9 cellular contexts compared by ENCODE assay signal in the genomic region with DNA sequence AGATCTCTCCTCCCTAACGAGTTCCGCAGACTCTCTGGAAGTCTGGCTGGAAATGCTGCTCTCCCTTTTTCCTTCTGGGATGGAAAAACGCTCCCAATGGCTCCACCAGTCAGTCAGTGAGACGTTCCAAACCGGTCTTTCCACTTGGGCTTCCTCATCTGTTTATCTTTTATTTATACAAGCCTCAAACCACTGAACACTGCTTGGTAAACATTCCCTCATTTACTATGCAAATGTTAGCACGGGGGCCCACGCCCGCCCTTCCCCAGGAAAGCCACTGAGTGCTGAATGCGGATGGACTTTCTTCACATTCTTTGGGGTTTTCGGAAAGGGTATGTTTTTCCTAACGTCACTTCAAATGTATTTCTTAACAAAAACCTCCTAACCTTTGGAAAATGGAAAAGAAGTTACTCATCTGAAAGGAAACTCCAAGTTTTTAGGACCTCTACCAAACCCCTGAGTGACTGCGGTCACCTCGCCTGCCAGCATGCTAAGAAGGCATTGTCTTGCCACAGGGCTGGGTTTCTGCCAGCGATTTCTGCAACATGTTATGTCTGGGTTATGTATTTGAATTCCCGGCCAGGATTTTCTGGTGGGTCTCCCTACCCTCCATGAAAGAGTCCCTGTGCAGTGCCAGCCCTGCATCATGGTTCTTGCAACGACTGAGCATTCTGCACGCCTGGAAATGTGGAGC. TPM values are rescaled to one million over a fixed set of nuclear protein-coding genes. Genes with fewer than 3 reads are reported as not detected.
DNase-seq lines count a peak whose midpoint lies in the region; ATAC-seq, FAIRE-seq and TF ChIP-seq lines count a peak whose summit lies in the region.
"Had no signal": no experiment of that assay in that cellular context is flagged by ENCODE, and none has a peak within 500 bp of the region (broad histone marks: within the 10 kb centered on the region; RNA-seq: fewer than 3 reads in every experiment).

No MANE protein-coding gene starts in this region.

- no peaks in the 10 kb centered on the region for H4K20me1 ChIP-seq in HepG2 (ENCODE audit: insufficient read depth, low read length)

- WGBS in HepG2 (ENCODE audit: low lambda C conversion rate): 16% methylated on average over 17 of the region's 17 CpGs

- H2AFZ ChIP-seq in HepG2 (ENCODE audit: low read length): no peak overlapping the region

- CTCF ChIA-PET in AG04450 (lab: Charles Lee): no interaction called here
- CTCF ChIA-PET in HepG2 (lab: Yijun Ruan, JAX; ENCODE audit: low intra/inter-chr PET ratio, low total read pairs): no interaction called here

- H3K4me3 ChIP-seq in AG04450 (ENCODE audit: low read depth, low read length) (peak overlapping the region; percentile 27), LNCaP clone FGC (ENCODE audit: low read depth, low read length) (peak overlapping the region; percentile 32), astrocyte of the cerebellum (ENCODE audit: low read depth, low read length) (no peak overlapping the region), HepG2 (replicated peaks in 1 of 3; ENCODE audit: insufficient read depth in 1 of 3, low read depth in 2 of 3, low read length in 3 of 3) (no peak overlapping the region)

- intact Hi-C loops in HepG2 (cut with micrococcal nuclease; ENCODE audit: unreplicated experiment): no loop called here

- TF ChIP-seq RAD21 in HepG2 (CRISPR knock-in tag; IDR thresholded peaks at IDR 0.05): no peak

- FAIRE-seq in HepG2 (lab: Jason Lieb, UNC): no peak

- peaks cover 2% of the 10 kb centered on the region for H3K9me3 ChIP-seq in AG04450 (ENCODE audit: control insufficient read depth, insufficient read depth, low read length)
- H3K9me3 ChIP-seq in HepG2 (ENCODE audit: low read length): no peaks in the 10 kb centered on the region

- H3K4me1 ChIP-seq in HepG2 (ENCODE audit: insufficient read depth, low read length): peaks cover 15% of the 10 kb centered on the region

- no TSS peak for BruUV-seq in HepG2 (replicated peaks; lab: Mats Ljungman, UMichigan)

- H3K36me3 ChIP-seq in HepG2 (replicated peaks in 1 of 2; ENCODE audit: control insufficient read depth in 1 of 2, insufficient read depth in 2 of 2, low read length in 2 of 2): no peaks in the 10 kb centered on the region

- peak; percentile 84 for DNase-seq in AG04450 (ENCODE audit: low read depth, low spot score)
- DNase-seq in LNCaP clone FGC (ENCODE audit: low read depth): peak; percentile 98
- DNase-seq in astrocyte of the cerebellum (ENCODE audit: low read depth): peak; percentile 97
- no peak for DNase-seq in HepG2 (ENCODE audit: low spot score)
- no peak for DNase-seq in GM19240 (ENCODE audit: insufficient read length, low spot score)
- no peak for DNase-seq in RPMI8226
- no peak for DNase-seq in foreskin melanocyte
- DNase-seq in superior temporal gyrus (ENCODE audit: extremely low spot score): no peak
- DNase-seq: CD8-positive, alpha-beta T cell had no signal

- peak overlapping the region; percentile 93 for H3K27ac ChIP-seq in AG04450 (ENCODE audit: low read depth, low read length)
- no peak overlapping the region for H3K27ac ChIP-seq in HepG2 (ENCODE audit: extremely low read length, insufficient read depth, low read length)

- no peak overlapping the region for H3K9ac ChIP-seq in HepG2 (ENCODE audit: insufficient read depth, low read depth, low read length)

- H3K4me2 ChIP-seq in HepG2 (ENCODE audit: low read depth, low read length): 0 out of 2 replicates have a peak overlapping the region, but pooled peaks have one; percentile 12

- TF ChIP-seq POLR2A in HepG2 (IDR thresholded peaks at IDR 0.05; ENCODE audit: insufficient read depth in 1 of 2, low read depth in 2 of 2, low read length in 2 of 2): no peak

- TF ChIP-seq EP300 in HepG2 (IDR thresholded peaks at IDR 0.05; ENCODE audit: low read depth in 2 of 2, low read length in 2 of 2) (no peak), HepG2 (CRISPR knock-in tag; IDR thresholded peaks at IDR 0.05; ENCODE audit: borderline replicate concordance) (no peak)

- in situ Hi-C loops in astrocyte of the cerebellum (cut with HindIII; ENCODE audit: low sequenced_read_pairs) (no loop called here), HepG2 (cut with HindIII; ENCODE audit: extremely low pct_ligation_motif_present, low pct_unique_long_range_greater_than_20kb) (no loop called here)

- no peak; the same call in 2 of the 3 replicates for ATAC-seq in HepG2
- ATAC-seq: CD8-positive, alpha-beta T cell had no signal

- TF ChIP-seq CTCF in AG04450 (IDR thresholded peaks at IDR 0.05; ENCODE audit: low read depth, low read length) (no peak), LNCaP clone FGC (IDR thresholded peaks at IDR 0.05; ENCODE audit: control insufficient read depth, extremely low read depth, insufficient read depth) (no peak), astrocyte of the cerebellum (IDR thresholded peaks at IDR 0.05; ENCODE audit: low read depth, low read length, missing control alignments) (no peak), HepG2 (CRISPR knock-in tag; IDR thresholded peaks at IDR 0.05) (no peak)

- H3K27me3 ChIP-seq in AG04450 (ENCODE audit: control insufficient read depth, insufficient read depth, low read length): peaks cover 14% of the 10 kb centered on the region
- peaks cover 12 to 77% of the 10 kb centered on the region in 2 experiments for H3K27me3 ChIP-seq in HepG2 (ENCODE audit: control insufficient read depth in 1 of 2, insufficient read depth in 2 of 2, low read length in 2 of 2)

- H3K79me2 ChIP-seq in HepG2 (ENCODE audit: insufficient read depth, low read length): no peaks in the 10 kb centered on the region

- POLR2A ChIA-PET in AG04450 (lab: Yijun Ruan, JAX): interaction anchor here (0.9 kb wide), 1 partner anchor 9 kb away, joined by 4 read pairs; no protein-coding TSS in a partner anchor
- POLR2A ChIA-PET in HepG2 (lab: Yijun Ruan, JAX): no interaction called here

TF ChIP-seq in HepG2, 621 proteins besides CTCF, POLR2A, EP300 and RAD21 (continues in another document):
- TF ChIP-seq ZKSCAN1 (IDR thresholded peaks at IDR 0.05; ENCODE audit: low read length): no peak
- TF ChIP-seq SAFB2 (CRISPR knock-in tag; IDR thresholded peaks at IDR 0.05; ENCODE audit: borderline replicate concordance, low read depth): no peak

RNA-seq across cellular contexts. Expression of a gene that starts 14.0 kb away (rescaled TPM):
- polyA plus RNA-seq in AG04450 (2011; rRNA removed): 0.01 and 0.09 TPM in 2 replicates
- 0.05 TPM in 1 of 2 replicates, not detected in the other for polyA minus RNA-seq in AG04450 (2011; rRNA and poly(A)+ RNA removed)
- not detected in 2 replicates for total RNA-seq in HepG2 (2016; rRNA removed; fragmentation: Illumina TruSeq; extraction: Trizol)
- total RNA-seq in HepG2 (2016; cell fraction: cytosol; rRNA removed; fragmentation: Illumina TruSeq; extraction: Trizol; ENCODE audit: low read depth): not detected in 2 replicates
- not detected in 2 replicates for total RNA-seq in HepG2 (2016; cell fraction: insoluble cytoplasmic fraction; rRNA removed; fragmentation: Illumina TruSeq; extraction: Trizol)
- not detected in 2 replicates for total RNA-seq in HepG2 (2016; cell fraction: membrane; rRNA removed; fragmentation: Illumina TruSeq; extraction: Trizol)
- not detected in 2 replicates for total RNA-seq in HepG2 (2016; cell fraction: nucleus; rRNA removed; fragmentation: Illumina TruSeq; extraction: Trizol)
- not detected in 2 replicates for polyA plus RNA-seq in HepG2 (2011; rRNA removed)
- polyA plus RNA-seq in HepG2 (2011; cell fraction: cytosol; rRNA removed): not detected in 2 replicates
- polyA plus RNA-seq in HepG2 (2011; cell fraction: nucleus; rRNA removed): not detected in 2 replicates
- not detected in 2 replicates for polyA plus RNA-seq in HepG2 (2012)
- polyA plus RNA-seq in HepG2 (2016; cell fraction: cytosol; fragmentation: Illumina TruSeq; extraction: Trizol; ENCODE audit: low read depth): not detected in 2 replicates
- polyA plus RNA-seq in HepG2 (2016; cell fraction: insoluble cytoplasmic fraction; fragmentation: Illumina TruSeq; extraction: Trizol; ENCODE audit: low read depth): not detected in 2 replicates
- not detected in 2 replicates for polyA plus RNA-seq in HepG2 (2016; cell fraction: membrane; fragmentation: Illumina TruSeq; extraction: Trizol; ENCODE audit: low read depth)
- polyA plus RNA-seq in HepG2 (2016; cell fraction: nucleus; fragmentation: Illumina TruSeq; extraction: Trizol; ENCODE audit: insufficient read depth, low read depth): not detected in 2 replicates
- polyA minus RNA-seq in HepG2 (2011; rRNA and poly(A)+ RNA removed; ENCODE audit: low replicate concordance): not detected in 2 replicates
- not detected in 2 replicates for polyA minus RNA-seq in HepG2 (2011; cell fraction: cytosol; rRNA and poly(A)+ RNA removed)
- not detected in 2 replicates for polyA minus RNA-seq in HepG2 (2011; cell fraction: nucleus; rRNA and poly(A)+ RNA removed)

RNA-seq across cellular contexts. Expression of a gene that starts 47.0 kb away (rescaled TPM):
- 13.4 and 14.0 TPM in 2 replicates for polyA plus RNA-seq in AG04450 (2011; rRNA removed)
- 26.4 and 36.3 TPM in 2 replicates for polyA minus RNA-seq in AG04450 (2011; rRNA and poly(A)+ RNA removed)
- total RNA-seq in HepG2 (2016; rRNA removed; fragmentation: Illumina TruSeq; extraction: Trizol): 6.1 and 7.7 TPM in 2 replicates
- total RNA-seq in HepG2 (2016; cell fraction: cytosol; rRNA removed; fragmentation: Illumina TruSeq; extraction: Trizol; ENCODE audit: low read depth): 0.97 and 1.3 TPM in 2 replicates
- total RNA-seq in HepG2 (2016; cell fraction: insoluble cytoplasmic fraction; rRNA removed; fragmentation: Illumina TruSeq; extraction: Trizol): 5.5 and 8.3 TPM in 2 replicates
- 3.0 and 3.4 TPM in 2 replicates for total RNA-seq in HepG2 (2016; cell fraction: membrane; rRNA removed; fragmentation: Illumina TruSeq; extraction: Trizol)
- total RNA-seq in HepG2 (2016; cell fraction: nucleus; rRNA removed; fragmentation: Illumina TruSeq; extraction: Trizol): 8.5 and 10.3 TPM in 2 replicates
- 2.5 and 4.5 TPM in 2 replicates for polyA plus RNA-seq in HepG2 (2011; rRNA removed)
- polyA plus RNA-seq in HepG2 (2011; cell fraction: cytosol; rRNA removed): 1.6 and 2.3 TPM in 2 replicates
- polyA plus RNA-seq in HepG2 (2011; cell fraction: nucleus; rRNA removed): 4.3 and 8.3 TPM in 2 replicates
- 3.7 and 5.1 TPM in 2 replicates for polyA plus RNA-seq in HepG2 (2012)
- polyA plus RNA-seq in HepG2 (2016; cell fraction: cytosol; fragmentation: Illumina TruSeq; extraction: Trizol; ENCODE audit: low read depth): 0.25 TPM in 2 replicates
- 5.7 and 5.8 TPM in 2 replicates for polyA plus RNA-seq in HepG2 (2016; cell fraction: insoluble cytoplasmic fraction; fragmentation: Illumina TruSeq; extraction: Trizol; ENCODE audit: low read depth)
- polyA plus RNA-seq in HepG2 (2016; cell fraction: membrane; fragmentation: Illumina TruSeq; extraction: Trizol; ENCODE audit: low read depth): 0.60 and 0.90 TPM in 2 replicates
- 8.0 and 9.0 TPM in 2 replicates for polyA plus RNA-seq in HepG2 (2016; cell fraction: nucleus; fragmentation: Illumina TruSeq; extraction: Trizol; ENCODE audit: insufficient read depth, low read depth)
- 6.1 and 21.7 TPM in 2 replicates for polyA minus RNA-seq in HepG2 (2011; rRNA and poly(A)+ RNA removed; ENCODE audit: low replicate concordance)
- 4.0 and 6.0 TPM in 2 replicates for polyA minus RNA-seq in HepG2 (2011; cell fraction: cytosol; rRNA and poly(A)+ RNA removed)
- 14.5 and 16.0 TPM in 2 replicates for polyA minus RNA-seq in HepG2 (2011; cell fraction: nucleus; rRNA and poly(A)+ RNA removed)

Comparison
In these comparisons a context has a peak if more than half of its experiments do, and no peak if none do; other contexts are left out.
1. DNase-seq: peak in AG04450 (single experiment), LNCaP clone FGC (single experiment) and astrocyte of the cerebellum (single experiment); none in HepG2 (single experiment), GM19240 (single experiment), RPMI8226 (single experiment), foreskin melanocyte (single experiment) and superior temporal gyrus (single experiment).
2. H3K4me3 ChIP-seq: peak in AG04450 (single experiment) and LNCaP clone FGC (single experiment); none in astrocyte of the cerebellum (single experiment) and HepG2 (0 of 3).